In genomic region chr3:48686538-48687219, GRCh38 we compare ENCODE assay signal across 8 cellular contexts. TPM values are rescaled to one million over a fixed set of nuclear protein-coding genes. Genes with fewer than 3 reads are reported as not detected.
DNase-seq lines count a peak whose midpoint lies in the region; ATAC-seq, FAIRE-seq and TF ChIP-seq lines count a peak whose summit lies in the region.

No MANE protein-coding gene starts in this region.

- H3K27me3 ChIP-seq in astrocyte (ENCODE audit: insufficient read depth, low read length) (no peaks in the 10 kb centered on the region), mucosa of stomach (ENCODE audit: control insufficient read depth, insufficient read depth, low read length) (no peaks in the 10 kb centered on the region)

- TF ChIP-seq CTCF in astrocyte (IDR thresholded peaks at IDR 0.05; ENCODE audit: insufficient read depth, low read depth, low read length), result no peak
- TF ChIP-seq CTCF in GM10248 (IDR thresholded peaks at IDR 0.05; ENCODE audit: control extremely low read depth, extremely low read depth, low read depth, missing control alignments), result no peak

- intact Hi-C loops in head of caudate nucleus (cut with DNase I), result no loop called here

- no peak overlapping the region for H2AFZ ChIP-seq in astrocyte (ENCODE audit: low read depth, low read length)

- peaks cover 23% of the 10 kb centered on the region for H3K4me1 Mint-ChIP-seq in stimulated activated naive CD8-positive, alpha-beta T cell treated with anti-CD3 and anti-CD28 coated beads, Interleukin-15, Interleukin-2, amounts not matched to agents 100 ng/mL and 50 ng/mL, for 24 hours (ENCODE audit: low read depth)
- peaks cover 17% of the 10 kb centered on the region for H3K4me1 Mint-ChIP-seq in astrocyte (ENCODE audit: low read depth, unreplicated experiment)

- peaks cover 41% of the 10 kb centered on the region for H3K36me3 ChIP-seq in astrocyte (ENCODE audit: insufficient read depth, low read length)
- H3K36me3 ChIP-seq in mucosa of stomach (ENCODE audit: control insufficient read depth, insufficient read depth, low read length), result peaks cover 14% of the 10 kb centered on the region

- no peaks in the 10 kb centered on the region for H3K9me3 ChIP-seq in astrocyte (ENCODE audit: insufficient read depth, low read depth, low read length)
- H3K9me3 ChIP-seq in mucosa of stomach (ENCODE audit: control insufficient read depth, low read length), result no peaks in the 10 kb centered on the region

- no peaks in the 10 kb centered on the region for H3K27me3 Mint-ChIP-seq in stimulated activated naive CD8-positive, alpha-beta T cell treated with anti-CD3 and anti-CD28 coated beads, Interleukin-15, Interleukin-2, amounts not matched to agents 100 ng/mL and 50 ng/mL, for 24 hours
- no peaks in the 10 kb centered on the region for H3K27me3 Mint-ChIP-seq in astrocyte (ENCODE audit: low read depth, unreplicated experiment)

- H3K4me3 ChIP-seq in astrocyte (ENCODE audit: insufficient read depth, low read depth, low read length) (no peak overlapping the region), mucosa of stomach (ENCODE audit: low read length) (no peak overlapping the region)

- no peak for ATAC-seq in stimulated activated naive CD8-positive, alpha-beta T cell treated with anti-CD3 and anti-CD28 coated beads, Interleukin-15, Interleukin-2, amounts not matched to agents 100 U/mL and 50 U/mL, for 24 hours
- ATAC-seq in HG02840 (IDR thresholded peaks at IDR 0.05; ENCODE audit: low FRiP score, unreplicated experiment) (no peak), GM18870 (IDR thresholded peaks at IDR 0.05; ENCODE audit: unreplicated experiment) (no peak)

- peak overlapping the region; percentile 82 for H3K27ac Mint-ChIP-seq in stimulated activated naive CD8-positive, alpha-beta T cell treated with anti-CD3 and anti-CD28 coated beads, Interleukin-15, Interleukin-2, amounts not matched to agents 100 ng/mL and 50 ng/mL, for 24 hours
- H3K27ac Mint-ChIP-seq in astrocyte (ENCODE audit: unreplicated experiment), result no peak overlapping the region

- POLR2A ChIA-PET in GM10248 (lab: Yijun Ruan, JAX), result no interaction called here

- FAIRE-seq in astrocyte (lab: Jason Lieb, UNC), result no peak

- CTCF ChIA-PET in GM10248 (lab: Yijun Ruan, JAX), result interaction anchor here (1.0 to 3.7 kb wide), 21 partner anchors 9 to 286 kb away, joined by 3 to 29 read pairs (median 4); partner anchors contain the start of genes PRKAR2A and SLC26A6

- H3K79me2 ChIP-seq in astrocyte (ENCODE audit: insufficient read depth, low read length), result peaks cover 38% of the 10 kb centered on the region

- peaks cover 66% of the 10 kb centered on the region for H4K20me1 ChIP-seq in astrocyte (ENCODE audit: insufficient read depth, low read length)

- peak overlapping the region; percentile 88 for H3K4me2 ChIP-seq in astrocyte (ENCODE audit: low read length)

- peaks cover 29% of the 10 kb centered on the region for H3K4me1 ChIP-seq in astrocyte (ENCODE audit: insufficient read depth, low read length)
- H3K4me1 ChIP-seq in mucosa of stomach (ENCODE audit: control insufficient read depth, insufficient read depth, low read length), result peaks cover 25% of the 10 kb centered on the region

- peak overlapping the region; percentile 84 for H3K4me3 Mint-ChIP-seq in stimulated activated naive CD8-positive, alpha-beta T cell treated with anti-CD3 and anti-CD28 coated beads, Interleukin-15, Interleukin-2, amounts not matched to agents 100 ng/mL and 50 ng/mL, for 24 hours
- peak overlapping the region; percentile 82 for H3K4me3 Mint-ChIP-seq in astrocyte (ENCODE audit: unreplicated experiment)

- no peak for DNase-seq in stimulated activated naive CD8-positive, alpha-beta T cell treated with anti-CD3 and anti-CD28 coated beads, Interleukin-15, Interleukin-2, amounts not matched to agents 100 U/mL and 50 U/mL, for 24 hours
- no peak for DNase-seq in astrocyte (ENCODE audit: low read depth)
- no peak for DNase-seq in GM10248 (ENCODE audit: extremely low spot score)
- DNase-seq in head of caudate nucleus, result no peak

- H3K36me3 Mint-ChIP-seq in stimulated activated naive CD8-positive, alpha-beta T cell treated with anti-CD3 and anti-CD28 coated beads, Interleukin-15, Interleukin-2, amounts not matched to agents 100 ng/mL and 50 ng/mL, for 24 hours (ENCODE audit: low read depth), result peaks cover 23% of the 10 kb centered on the region
- H3K36me3 Mint-ChIP-seq in astrocyte (ENCODE audit: low read depth, unreplicated experiment), result peaks cover 19% of the 10 kb centered on the region

- no peaks in the 10 kb centered on the region for H3K9me3 Mint-ChIP-seq in stimulated activated naive CD8-positive, alpha-beta T cell treated with anti-CD3 and anti-CD28 coated beads, Interleukin-15, Interleukin-2, amounts not matched to agents 100 ng/mL and 50 ng/mL, for 24 hours
- H3K9me3 Mint-ChIP-seq in astrocyte (ENCODE audit: unreplicated experiment), result no peaks in the 10 kb centered on the region

- H3K9ac ChIP-seq in astrocyte (ENCODE audit: low read length) (peak overlapping the region; percentile 87), mucosa of stomach (ENCODE audit: low read length) (peak overlapping the region; percentile 89)

- H3K27ac ChIP-seq in astrocyte (ENCODE audit: low read depth, low read length), result no peak overlapping the region

RNA-seq across cellular contexts. Expression of gene NCKIPSD, which starts 1.0 kb away (rescaled TPM):
- total RNA-seq in astrocyte, result 18.3 and 21.6 TPM in 2 replicates

RNA-seq across cellular contexts. Expression of gene CELSR3, which starts 24.0 kb away (rescaled TPM):
- 8.6 and 10.2 TPM in 2 replicates for total RNA-seq in astrocyte

RNA-seq across cellular contexts. Expression of gene IP6K2, which starts 30.3 kb away (rescaled TPM):
- total RNA-seq in astrocyte, result 92.9 and 104 TPM in 2 replicates

RNA-seq across cellular contexts. Expression of gene SLC26A6, which starts 51.4 kb away (rescaled TPM):
- total RNA-seq in astrocyte, result 30.3 and 32.0 TPM in 2 replicates
